20 cellular contexts compared by ENCODE assay signal in the genomic region with DNA sequence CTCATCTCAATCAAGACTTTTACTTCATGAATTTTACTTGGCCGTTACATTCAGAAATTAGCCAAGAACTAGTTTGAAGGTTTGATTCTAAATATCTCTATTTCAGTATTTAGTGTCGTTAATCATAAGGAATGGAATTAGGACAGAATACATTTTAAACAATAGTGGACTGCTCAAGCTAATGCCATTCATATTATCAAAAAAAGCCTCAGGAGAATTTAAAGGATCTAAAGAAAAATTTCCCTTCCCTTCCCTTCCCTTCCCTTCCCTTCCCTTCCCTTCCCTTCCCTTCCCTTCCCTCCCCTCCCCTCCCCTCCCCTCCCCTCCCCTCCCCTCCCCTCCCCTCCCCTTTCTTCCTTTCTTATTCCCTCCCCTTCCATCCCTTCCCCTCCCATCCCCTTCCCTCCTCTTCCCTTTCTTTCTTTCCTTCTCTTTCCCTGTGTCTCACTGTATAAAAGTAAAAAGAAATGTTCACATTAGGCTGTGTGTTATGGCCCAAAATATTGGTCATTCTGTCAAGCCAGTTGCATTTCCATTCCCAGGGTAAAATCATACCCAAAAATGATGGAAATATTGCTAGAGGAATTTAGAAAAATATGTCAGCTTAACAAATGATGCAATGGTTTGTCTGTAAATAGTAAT.
DNase-seq lines count a peak whose midpoint lies in the region; ATAC-seq, FAIRE-seq and TF ChIP-seq lines count a peak whose summit lies in the region.
"Had no signal": no experiment of that assay in that cellular context is flagged by ENCODE, and none has a peak within 500 bp of the region (broad histone marks: within the 10 kb centered on the region; RNA-seq: fewer than 3 reads in every experiment).

No MANE protein-coding gene starts in this region.

- H2AFZ ChIP-seq in HepG2 (ENCODE audit: low read length) (no peak overlapping the region), K562 (ENCODE audit: low read depth, low read length) (no peak overlapping the region)

- intact Hi-C loops in HepG2 (cut with micrococcal nuclease; ENCODE audit: unreplicated experiment) (no loop called here), right lobe of liver (cut with DNase I) (no loop called here), K562 (cut with micrococcal nuclease) (no loop called here)

- TF ChIP-seq CTCF in HepG2 (CRISPR knock-in tag; IDR thresholded peaks at IDR 0.05) (no peak), right lobe of liver (IDR thresholded peaks at IDR 0.05) (no peak), K562 (IDR thresholded peaks at IDR 0.05 in 2 of 3, conservative IDR thresholded peaks at IDR 0.05 in 1 of 3; ENCODE audit: insufficient read depth in 2 of 3, low read depth in 1 of 3, low read length in 3 of 3) (no peak)

- H3K27ac Mint-ChIP-seq in activated T-cell treated with anti-CD3 and anti-CD28 coated beads, Interleukin-2, amount 50 U/mL, for 24 hours: no peak overlapping the region
- H3K27ac Mint-ChIP-seq: B cell; CD4-positive, alpha-beta T cell; CD8-positive, alpha-beta T cell had no signal

- H3K27ac ChIP-seq in HepG2 (ENCODE audit: extremely low read length, insufficient read depth, low read length): no peak overlapping the region
- H3K27ac ChIP-seq in right lobe of liver: no peak overlapping the region
- no peak overlapping the region for H3K27ac ChIP-seq in K562 (ENCODE audit: extremely low read depth, low read depth, low read length)
- H3K27ac ChIP-seq: 22Rv1; A549; BLaER1 treated with 17β-estradiol and CSF1 and Interleukin-3, amounts not matched to agents 10 nM and 100 nM; C4-2B had no signal

- no peak overlapping the region for H3K4me2 ChIP-seq in HepG2 (ENCODE audit: low read depth, low read length)
- H3K4me2 ChIP-seq in K562 (ENCODE audit: insufficient read depth, low read length): no peak overlapping the region
- H3K4me2 ChIP-seq: A549; BLaER1 treated with 17β-estradiol and CSF1 and Interleukin-3, amounts not matched to agents 10 nM and 100 nM had no signal

- DNase-seq in HepG2 (ENCODE audit: low spot score) (no peak), right lobe of liver (no peak), K562 (ENCODE audit: extremely low read depth in 1 of 4, low spot score in 3 of 4) (no peak), H54 (ENCODE audit: insufficient read length, low spot score) (no peak)
- no peak for DNase-seq in activated T-cell treated with anti-CD3 and anti-CD28 coated beads, Interleukin-2, amount 50 U/mL, for 24 hours
- DNase-seq: AML-193; Caco-2; Calu3; CD4-positive, alpha-beta T cell; CD8-positive, alpha-beta T cell; DMS79 treated with DMSO at 0.1 percent for 48 hours; GF-D8 had no signal

- H3K9me1 ChIP-seq in K562 (ENCODE audit: control insufficient read depth, insufficient read depth, low read length): no peaks in the 10 kb centered on the region

- POLR2A ChIA-PET in HepG2 (lab: Yijun Ruan, JAX) (no interaction called here), K562 (lab: Yijun Ruan, JAX) (no interaction called here)

- H3K36me3 ChIP-seq in HepG2 (replicated peaks in 1 of 2; ENCODE audit: control insufficient read depth in 1 of 2, insufficient read depth in 2 of 2, low read length in 2 of 2) (no peaks in the 10 kb centered on the region), right lobe of liver (no peaks in the 10 kb centered on the region), K562 (ENCODE audit: control insufficient read depth, insufficient read depth, low read length) (no peaks in the 10 kb centered on the region)
- H3K36me3 ChIP-seq: BLaER1 treated with 17β-estradiol and CSF1 and Interleukin-3, amounts not matched to agents 10 nM and 100 nM had no signal

- H3K4me3 ChIP-seq in HepG2 (replicated peaks in 1 of 3; ENCODE audit: insufficient read depth in 1 of 3, low read depth in 2 of 3, low read length in 3 of 3) (no peak overlapping the region), right lobe of liver (no peak overlapping the region), K562 (no peak overlapping the region)
- H3K4me3 ChIP-seq: A549; BLaER1 treated with 17β-estradiol and CSF1 and Interleukin-3, amounts not matched to agents 10 nM and 100 nM had no signal

- H3K27me3 Mint-ChIP-seq in activated T-cell treated with anti-CD3 and anti-CD28 coated beads, Interleukin-2, amount 50 U/mL, for 24 hours: no peaks in the 10 kb centered on the region
- H3K27me3 Mint-ChIP-seq: B cell; CD4-positive, alpha-beta T cell had no signal

- H3K27me3 ChIP-seq in HepG2 (ENCODE audit: control insufficient read depth in 1 of 2, insufficient read depth in 2 of 2, low read length in 2 of 2): no peaks in the 10 kb centered on the region
- no peaks in the 10 kb centered on the region for H3K27me3 ChIP-seq in right lobe of liver
- H3K27me3 ChIP-seq in K562 (ENCODE audit: control insufficient read depth in 2 of 2, insufficient read depth in 2 of 2, low read length in 2 of 2): no peaks in the 10 kb centered on the region
- H3K27me3 ChIP-seq: BLaER1 treated with 17β-estradiol and CSF1 and Interleukin-3, amounts not matched to agents 10 nM and 100 nM had no signal

- H3K9me3 ChIP-seq in HepG2 (ENCODE audit: low read length) (peaks cover 19% of the 10 kb centered on the region), right lobe of liver (no peaks in the 10 kb centered on the region), K562 (replicated peaks; ENCODE audit: control insufficient read depth, insufficient read depth, low read depth, low read length) (peaks cover 2% of the 10 kb centered on the region; the same call in 1 of the 2 replicates)
- H3K9me3 ChIP-seq: A549; BLaER1 treated with 17β-estradiol and CSF1 and Interleukin-3, amounts not matched to agents 10 nM and 100 nM; Caco-2 had no signal

- H3K79me2 ChIP-seq in HepG2 (ENCODE audit: insufficient read depth, low read length) (no peaks in the 10 kb centered on the region), K562 (ENCODE audit: control insufficient read depth, insufficient read depth, low read length) (no peaks in the 10 kb centered on the region)

- 5% methylated on average over 2 of the region's 2 CpGs for WGBS in HepG2 (ENCODE audit: low lambda C conversion rate)
- WGBS in right lobe of liver (ENCODE audit: insufficient coverage, low coverage, low lambda C conversion rate, missing lambda C conversion rate): 75% methylated on average over 2 of the region's 2 CpGs
- 7% methylated on average over 2 of the region's 2 CpGs for WGBS in K562 (ENCODE audit: insufficient coverage, low coverage, missing lambda C conversion rate)

- no peaks in the 10 kb centered on the region for H3K36me3 Mint-ChIP-seq in activated T-cell treated with anti-CD3 and anti-CD28 coated beads, Interleukin-2, amount 50 U/mL, for 24 hours (ENCODE audit: low read depth)
- H3K36me3 Mint-ChIP-seq: CD8-positive, alpha-beta T cell had no signal

- no peaks in the 10 kb centered on the region for H3K4me1 ChIP-seq in HepG2 (ENCODE audit: insufficient read depth, low read length)
- no peaks in the 10 kb centered on the region for H3K4me1 ChIP-seq in right lobe of liver
- H3K4me1 ChIP-seq in K562 (replicated peaks in 1 of 2; ENCODE audit: control insufficient read depth in 2 of 2, insufficient read depth in 2 of 2, low read length in 2 of 2): no peaks in the 10 kb centered on the region
- H3K4me1 ChIP-seq: A549; BLaER1 treated with 17β-estradiol and CSF1 and Interleukin-3, amounts not matched to agents 10 nM and 100 nM; Caco-2 had no signal

- no peaks in the 10 kb centered on the region for H3K4me1 Mint-ChIP-seq in activated T-cell treated with anti-CD3 and anti-CD28 coated beads, Interleukin-2, amount 50 U/mL, for 24 hours (ENCODE audit: low read depth)
- H3K4me1 Mint-ChIP-seq: B cell had no signal

- H3K9ac ChIP-seq in HepG2 (ENCODE audit: insufficient read depth, low read depth, low read length) (no peak overlapping the region), K562 (ENCODE audit: insufficient read depth in 1 of 2, low read depth in 2 of 2, low read length in 2 of 2) (no peak overlapping the region)
- H3K9ac ChIP-seq: BLaER1 treated with 17β-estradiol and CSF1 and Interleukin-3, amounts not matched to agents 10 nM and 100 nM had no signal

- BruUV-seq in HepG2 (replicated peaks; lab: Mats Ljungman, UMichigan) (no TSS peak), K562 (replicated peaks; lab: Mats Ljungman, UMichigan) (no TSS peak)

- TF ChIP-seq POLR2A in HepG2 (IDR thresholded peaks at IDR 0.05; ENCODE audit: insufficient read depth in 1 of 2, low read depth in 2 of 2, low read length in 2 of 2) (no peak), right lobe of liver (IDR thresholded peaks at IDR 0.05) (no peak), K562 (conservative IDR thresholded peaks at IDR 0.05) (no peak), H54 (IDR thresholded peaks at IDR 0.05; ENCODE audit: low read depth, low read length) (no peak)

- ATAC-seq in HepG2 (no peak), right lobe of liver (no peak), K562 (no peak)
- ATAC-seq: A549; CD8-positive, alpha-beta T cell had no signal

- H3K9me3 Mint-ChIP-seq in activated T-cell treated with anti-CD3 and anti-CD28 coated beads, Interleukin-2, amount 50 U/mL, for 24 hours: peaks cover 15% of the 10 kb centered on the region

- TF ChIP-seq EP300 in HepG2 (IDR thresholded peaks at IDR 0.05; ENCODE audit: low read depth in 2 of 2, low read length in 2 of 2) (no peak), HepG2 (CRISPR knock-in tag; IDR thresholded peaks at IDR 0.05; ENCODE audit: borderline replicate concordance) (no peak), K562 (IDR thresholded peaks at IDR 0.05; ENCODE audit: low read length) (no peak)

- TF ChIP-seq RAD21 in HepG2 (CRISPR knock-in tag; IDR thresholded peaks at IDR 0.05) (no peak), K562 (CRISPR knock-in tag; conservative IDR thresholded peaks at IDR 0.05 in 1 of 2, IDR thresholded peaks at IDR 0.05 in 1 of 2) (no peak)

- H3K4me3 Mint-ChIP-seq in activated T-cell treated with anti-CD3 and anti-CD28 coated beads, Interleukin-2, amount 50 U/mL, for 24 hours: no peak overlapping the region
- H3K4me3 Mint-ChIP-seq: B cell; CD4-positive, alpha-beta T cell; CD8-positive, alpha-beta T cell had no signal

- in situ Hi-C loops in HepG2 (cut with HindIII; ENCODE audit: extremely low pct_ligation_motif_present, low pct_unique_long_range_greater_than_20kb): no loop called here
- in situ Hi-C loops in K562 (cut with MboI): no loop called here

- FAIRE-seq in HepG2 (lab: Jason Lieb, UNC): no peak
- FAIRE-seq in K562 (lab: Jason Lieb, UNC): no peak
- no peak for FAIRE-seq in H54 (lab: Jason Lieb, UNC)
- FAIRE-seq: A549, D721Med, GM12891, GM19239 had no signal

- H4K20me1 ChIP-seq in HepG2 (ENCODE audit: insufficient read depth, low read length): no peaks in the 10 kb centered on the region
- H4K20me1 ChIP-seq in K562 (replicated peaks; ENCODE audit: control insufficient read depth, insufficient read depth, low read length): no peaks in the 10 kb centered on the region
- H4K20me1 ChIP-seq: BLaER1 treated with 17β-estradiol and CSF1 and Interleukin-3, amounts not matched to agents 10 nM and 100 nM had no signal

- CTCF ChIA-PET in HepG2 (lab: Yijun Ruan, JAX; ENCODE audit: low intra/inter-chr PET ratio, low total read pairs): no interaction called here
- CTCF ChIA-PET in K562 (lab: Yijun Ruan, JAX; ENCODE audit: low intra/inter-chr PET ratio): no interaction called here

TF ChIP-seq in HepG2, 621 proteins besides CTCF, POLR2A, EP300 and RAD21 (continues in another document):
- TF ChIP-seq HNRNPK (IDR thresholded peaks at IDR 0.05; ENCODE audit: low read depth, low read length, poor library complexity, severe bottlenecking): peak; percentile 99

TF ChIP-seq in K562, 482 proteins besides CTCF, POLR2A, EP300 and RAD21 (continues in another document):
- TF ChIP-seq PCBP1 (IDR thresholded peaks at IDR 0.05; ENCODE audit: low read depth, low read length, poor library complexity, severe bottlenecking): peak; percentile 81
